ENCODE assay signal across 2 cellular contexts in the genomic region with DNA sequence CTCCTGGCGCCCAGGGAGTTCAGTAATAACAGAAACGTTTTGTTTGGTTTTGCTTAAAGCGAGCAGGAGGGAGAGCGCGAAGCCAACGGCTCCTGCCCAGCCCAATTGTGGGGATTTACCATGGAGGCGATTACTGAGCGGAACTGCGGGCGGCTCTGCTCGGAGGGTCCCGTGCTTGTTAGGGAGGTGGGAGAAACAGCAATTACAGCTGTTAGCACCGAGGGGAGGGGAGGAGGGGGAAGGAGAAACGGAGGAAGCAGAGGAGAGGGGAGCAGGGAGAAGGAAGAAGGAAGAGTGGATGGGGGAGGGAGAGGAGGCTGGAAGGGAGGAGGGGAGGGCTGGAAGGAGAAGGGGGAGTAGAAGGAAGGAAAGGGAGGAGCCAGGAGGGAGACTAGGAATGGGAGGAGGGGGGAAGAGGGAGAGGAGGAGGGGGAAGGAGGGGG.
TF ChIP-seq lines count a peak whose summit lies in the region.

No MANE protein-coding gene starts in this region.

TF ChIP-seq in SK-N-SH, 30 proteins besides CTCF, POLR2A, EP300 and RAD21 (continued from another document):
- TF ChIP-seq, protein P1, sequence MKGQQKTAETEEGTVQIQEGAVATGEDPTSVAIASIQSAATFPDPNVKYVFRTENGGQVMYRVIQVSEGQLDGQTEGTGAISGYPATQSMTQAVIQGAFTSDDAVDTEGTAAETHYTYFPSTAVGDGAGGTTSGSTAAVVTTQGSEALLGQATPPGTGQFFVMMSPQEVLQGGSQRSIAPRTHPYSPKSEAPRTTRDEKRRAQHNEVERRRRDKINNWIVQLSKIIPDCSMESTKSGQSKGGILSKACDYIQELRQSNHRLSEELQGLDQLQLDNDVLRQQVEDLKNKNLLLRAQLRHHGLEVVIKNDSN (IDR thresholded peaks at IDR 0.05; ENCODE audit: borderline replicate concordance, low read depth), result no peak
- TF ChIP-seq TEAD4 (IDR thresholded peaks at IDR 0.05; ENCODE audit: borderline replicate concordance, insufficient read depth), result no peak
- TF ChIP-seq NRF1 (IDR thresholded peaks at IDR 0.05; ENCODE audit: low read depth, low read length), result no peak
TF ChIP-seq in SK-N-SH: peak in this region for 0.

TF ChIP-seq in SK-N-SH treated with all-trans-retinoic acid at 6 μM for 48 hours, 23 proteins besides CTCF, POLR2A, EP300 and RAD21 (continued from another document):
- TF ChIP-seq, protein P2, sequence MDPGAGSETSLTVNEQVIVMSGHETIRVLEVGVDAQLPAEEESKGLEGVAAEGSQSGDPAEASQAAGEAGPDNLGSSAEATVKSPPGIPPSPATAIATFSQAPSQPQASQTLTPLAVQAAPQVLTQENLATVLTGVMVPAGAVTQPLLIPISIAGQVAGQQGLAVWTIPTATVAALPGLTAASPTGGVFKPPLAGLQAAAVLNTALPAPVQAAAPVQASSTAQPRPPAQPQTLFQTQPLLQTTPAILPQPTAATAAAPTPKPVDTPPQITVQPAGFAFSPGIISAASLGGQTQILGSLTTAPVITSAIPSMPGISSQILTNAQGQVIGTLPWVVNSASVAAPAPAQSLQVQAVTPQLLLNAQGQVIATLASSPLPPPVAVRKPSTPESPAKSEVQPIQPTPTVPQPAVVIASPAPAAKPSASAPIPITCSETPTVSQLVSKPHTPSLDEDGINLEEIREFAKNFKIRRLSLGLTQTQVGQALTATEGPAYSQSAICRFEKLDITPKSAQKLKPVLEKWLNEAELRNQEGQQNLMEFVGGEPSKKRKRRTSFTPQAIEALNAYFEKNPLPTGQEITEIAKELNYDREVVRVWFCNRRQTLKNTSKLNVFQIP (CRISPR knock-in tag; IDR thresholded peaks at IDR 0.05; ENCODE audit: borderline replicate concordance, low read depth), result no peak
- TF ChIP-seq, protein P3, sequence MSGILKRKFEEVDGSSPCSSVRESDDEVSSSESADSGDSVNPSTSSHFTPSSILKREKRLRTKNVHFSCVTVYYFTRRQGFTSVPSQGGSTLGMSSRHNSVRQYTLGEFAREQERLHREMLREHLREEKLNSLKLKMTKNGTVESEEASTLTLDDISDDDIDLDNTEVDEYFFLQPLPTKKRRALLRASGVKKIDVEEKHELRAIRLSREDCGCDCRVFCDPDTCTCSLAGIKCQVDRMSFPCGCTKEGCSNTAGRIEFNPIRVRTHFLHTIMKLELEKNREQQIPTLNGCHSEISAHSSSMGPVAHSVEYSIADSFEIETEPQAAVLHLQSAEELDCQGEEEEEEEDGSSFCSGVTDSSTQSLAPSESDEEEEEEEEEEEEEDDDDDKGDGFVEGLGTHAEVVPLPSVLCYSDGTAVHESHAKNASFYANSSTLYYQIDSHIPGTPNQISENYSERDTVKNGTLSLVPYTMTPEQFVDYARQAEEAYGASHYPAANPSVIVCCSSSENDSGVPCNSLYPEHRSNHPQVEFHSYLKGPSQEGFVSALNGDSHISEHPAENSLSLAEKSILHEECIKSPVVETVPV (CRISPR knock-in tag; IDR thresholded peaks at IDR 0.05), result no peak
- no peak for TF ChIP-seq RARB (CRISPR knock-in tag; IDR thresholded peaks at IDR 0.05)
- TF ChIP-seq ZC3H10 (CRISPR knock-in tag; IDR thresholded peaks at IDR 0.05), result no peak
- no peak for TF ChIP-seq ZFP30 (CRISPR knock-in tag; IDR thresholded peaks at IDR 0.05)
- no peak for TF ChIP-seq ARNTL (CRISPR knock-in tag; IDR thresholded peaks at IDR 0.05; ENCODE audit: borderline replicate concordance, low read depth)
- no peak for TF ChIP-seq SNAI2 (CRISPR knock-in tag; IDR thresholded peaks at IDR 0.05)
- no peak for TF ChIP-seq ZFP3 (CRISPR knock-in tag; IDR thresholded peaks at IDR 0.05)
- TF ChIP-seq CSDC2 (CRISPR knock-in tag; IDR thresholded peaks at IDR 0.05), result no peak
- TF ChIP-seq GLIS3 (CRISPR knock-in tag; IDR thresholded peaks at IDR 0.05), result no peak
- TF ChIP-seq ZNF565 (CRISPR knock-in tag; conservative IDR thresholded peaks at IDR 0.05; ENCODE audit: low read depth), result no peak
- TF ChIP-seq ZNF70 (CRISPR knock-in tag; IDR thresholded peaks at IDR 0.05), result no peak
- TF ChIP-seq, protein P4, sequence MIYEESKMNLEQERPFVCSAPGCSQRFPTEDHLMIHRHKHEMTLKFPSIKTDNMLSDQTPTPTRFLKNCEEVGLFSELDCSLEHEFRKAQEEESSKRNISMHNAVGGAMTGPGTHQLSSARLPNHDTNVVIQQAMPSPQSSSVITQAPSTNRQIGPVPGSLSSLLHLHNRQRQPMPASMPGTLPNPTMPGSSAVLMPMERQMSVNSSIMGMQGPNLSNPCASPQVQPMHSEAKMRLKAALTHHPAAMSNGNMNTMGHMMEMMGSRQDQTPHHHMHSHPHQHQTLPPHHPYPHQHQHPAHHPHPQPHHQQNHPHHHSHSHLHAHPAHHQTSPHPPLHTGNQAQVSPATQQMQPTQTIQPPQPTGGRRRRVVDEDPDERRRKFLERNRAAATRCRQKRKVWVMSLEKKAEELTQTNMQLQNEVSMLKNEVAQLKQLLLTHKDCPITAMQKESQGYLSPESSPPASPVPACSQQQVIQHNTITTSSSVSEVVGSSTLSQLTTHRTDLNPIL (CRISPR knock-in tag; IDR thresholded peaks at IDR 0.05; ENCODE audit: low read depth), result no peak
- TF ChIP-seq, protein P5, sequence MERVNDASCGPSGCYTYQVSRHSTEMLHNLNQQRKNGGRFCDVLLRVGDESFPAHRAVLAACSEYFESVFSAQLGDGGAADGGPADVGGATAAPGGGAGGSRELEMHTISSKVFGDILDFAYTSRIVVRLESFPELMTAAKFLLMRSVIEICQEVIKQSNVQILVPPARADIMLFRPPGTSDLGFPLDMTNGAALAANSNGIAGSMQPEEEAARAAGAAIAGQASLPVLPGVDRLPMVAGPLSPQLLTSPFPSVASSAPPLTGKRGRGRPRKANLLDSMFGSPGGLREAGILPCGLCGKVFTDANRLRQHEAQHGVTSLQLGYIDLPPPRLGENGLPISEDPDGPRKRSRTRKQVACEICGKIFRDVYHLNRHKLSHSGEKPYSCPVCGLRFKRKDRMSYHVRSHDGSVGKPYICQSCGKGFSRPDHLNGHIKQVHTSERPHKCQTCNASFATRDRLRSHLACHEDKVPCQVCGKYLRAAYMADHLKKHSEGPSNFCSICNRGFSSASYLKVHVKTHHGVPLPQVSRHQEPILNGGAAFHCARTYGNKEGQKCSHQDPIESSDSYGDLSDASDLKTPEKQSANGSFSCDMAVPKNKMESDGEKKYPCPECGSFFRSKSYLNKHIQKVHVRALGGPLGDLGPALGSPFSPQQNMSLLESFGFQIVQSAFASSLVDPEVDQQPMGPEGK (CRISPR knock-in tag; IDR thresholded peaks at IDR 0.05; ENCODE audit: borderline replicate concordance), result no peak
- no peak for TF ChIP-seq ISL1 (CRISPR knock-in tag; IDR thresholded peaks at IDR 0.05)
- no peak for TF ChIP-seq BACH2 (CRISPR knock-in tag; IDR thresholded peaks at IDR 0.05; ENCODE audit: borderline replicate concordance)
- no peak for TF ChIP-seq TOX (CRISPR knock-in tag; IDR thresholded peaks at IDR 0.05; ENCODE audit: borderline replicate concordance)
